In genomic region chr10:128324058-128324457, GRCh38 we compare ENCODE assay signal across 10 cellular contexts.
DNase-seq lines count a peak whose midpoint lies in the region; FAIRE-seq and TF ChIP-seq lines count a peak whose summit lies in the region.
"Had no signal": no experiment of that assay in that cellular context is flagged by ENCODE, and none has a peak within 500 bp of the region (broad histone marks: within the 10 kb centered on the region; RNA-seq: fewer than 3 reads in every experiment).

No MANE protein-coding gene starts in this region.

- no peak for TF ChIP-seq EP300 in H1 (IDR thresholded peaks at IDR 0.05; ENCODE audit: borderline replicate concordance in 1 of 2, low read depth in 2 of 2, low read length in 2 of 2)
- TF ChIP-seq EP300 in neural cell (conservative IDR thresholded peaks at IDR 0.05; ENCODE audit: poor library complexity, severe bottlenecking) = no peak

- no peak for FAIRE-seq in H1 (lab: Jason Lieb, UNC)
- FAIRE-seq: G401.6 had no signal

- no peaks in the 10 kb centered on the region for H3K4me1 ChIP-seq in H1 (replicated peaks in 1 of 4; ENCODE audit: control insufficient read depth in 3 of 4, insufficient read depth in 4 of 4, low read length in 3 of 4)

- H4K5ac ChIP-seq in H1 (ENCODE audit: insufficient read length, low read depth, low read length) = no peak overlapping the region

- H2BK120ac ChIP-seq in H1 (replicated peaks; ENCODE audit: low read depth, low read length) = no peak overlapping the region

- no peak overlapping the region for H3K14ac ChIP-seq in H1 (ENCODE audit: insufficient read length)

- no peak for DNase-seq in GM10248 (ENCODE audit: extremely low spot score)
- peak; percentile 43 for DNase-seq in HuH-7 (ENCODE audit: low spot score)
- peak; percentile 17 to 63 for DNase-seq in H1 (ENCODE audit: low read depth in 1 of 2, low spot score in 2 of 2)
- DNase-seq in NCI-H128 (lab: John Stamatoyannopoulos, UW; ENCODE audit: unreplicated experiment) = no peak
- no peak for DNase-seq in KG1 (lab: John Stamatoyannopoulos, UW)
- DNase-seq in hepatic stellate cell (ENCODE audit: low spot score) = no peak
- DNase-seq: HFFc6 had no signal

- H3K23ac ChIP-seq in H1 (ENCODE audit: insufficient read length) = no peak overlapping the region

- H3K79me2 ChIP-seq in H1 (ENCODE audit: control insufficient read depth in 1 of 2, insufficient read depth in 2 of 2, low read length in 2 of 2) (no peaks in the 10 kb centered on the region), neural cell (replicated peaks; ENCODE audit: insufficient read depth, low read length) (no peaks in the 10 kb centered on the region)

- H4K91ac ChIP-seq in H1 (replicated peaks; ENCODE audit: insufficient read length, low read length) = no peak overlapping the region

- no peak overlapping the region for H2BK12ac ChIP-seq in H1 (ENCODE audit: low read depth, low read length)

- H4K20me1 ChIP-seq in H1 (replicated peaks in 1 of 2; ENCODE audit: control insufficient read depth in 1 of 2, insufficient read depth in 2 of 2, low read length in 2 of 2) = no peaks in the 10 kb centered on the region
- H4K20me1 ChIP-seq in neural cell (ENCODE audit: insufficient read depth) = no peaks in the 10 kb centered on the region

- TF ChIP-seq POLR2A in H1 (IDR thresholded peaks at IDR 0.05; ENCODE audit: control extremely low read depth in 1 of 2, low read depth in 2 of 2, low read length in 2 of 2) = no peak

- H3K9ac ChIP-seq in H1 (replicated peaks in 1 of 4; ENCODE audit: extremely low read depth in 1 of 4, low read depth in 3 of 4, low read length in 3 of 4) = no peak overlapping the region
- no peak overlapping the region for H3K9ac ChIP-seq in neural cell (ENCODE audit: low read length)

- H3K27ac ChIP-seq in H1 (ENCODE audit: low read depth, low read length) = no peak overlapping the region
- H3K27ac ChIP-seq in neural cell (ENCODE audit: low read length) = no peak overlapping the region
- H3K27ac ChIP-seq: epithelial cell of prostate had no signal

- H3K79me1 ChIP-seq in H1 (ENCODE audit: low read depth, low read length) = no peaks in the 10 kb centered on the region

- POLR2A ChIA-PET in GM10248 (lab: Yijun Ruan, JAX) = no interaction called here
- POLR2A ChIA-PET in H1 (lab: Charles Lee; ENCODE audit: partially characterized antibody) = no interaction called here

- TF ChIP-seq RAD21 in H1 (IDR thresholded peaks at IDR 0.05 in 1 of 2, conservative IDR thresholded peaks at IDR 0.05 in 1 of 2; ENCODE audit: low read depth in 2 of 2, low read length in 2 of 2) = peak; percentile 85 to 88
- TF ChIP-seq RAD21 in neural cell (conservative IDR thresholded peaks at IDR 0.05) = peak; percentile 51

- 67% methylated on average over 10 of the region's 10 CpGs; no CpG with 5 or more reads in 1 of the 2 experiments for WGBS in H1 (ENCODE audit: extremely low coverage in 1 of 2, insufficient coverage in 1 of 2, insufficient read length in 1 of 2, insufficient replicate concordance in 2 of 2, low coverage in 1 of 2, low lambda C conversion rate in 2 of 2, missing lambda C conversion rate in 1 of 2), 2 experiments

- H3K23me2 ChIP-seq in H1 (ENCODE audit: low read depth, low read length) = no peaks in the 10 kb centered on the region

- no peak overlapping the region for H2AK5ac ChIP-seq in H1 (ENCODE audit: low read depth, low read length)

- no peak overlapping the region for H2BK5ac ChIP-seq in H1 (ENCODE audit: low read depth, low read length)

- no peaks in the 10 kb centered on the region for H3K27me3 ChIP-seq in H1 (replicated peaks in 1 of 4; ENCODE audit: control insufficient read depth in 3 of 4, extremely low read depth in 1 of 4, insufficient read depth in 3 of 4, low read length in 3 of 4)
- no peaks in the 10 kb centered on the region for H3K27me3 ChIP-seq in neural cell (ENCODE audit: insufficient read depth, low read depth, low read length)

- CTCF ChIA-PET in GM10248 (lab: Yijun Ruan, JAX) = interaction anchor here (1.0 to 1.5 kb wide), 3 partner anchors 9 to 536 kb away, joined by 3 to 4 read pairs (median 3); no protein-coding TSS in a partner anchor
- CTCF ChIA-PET in H1 (lab: Charles Lee; ENCODE audit: partially characterized antibody) = interaction anchor here (0.7 to 4.3 kb wide), 13 partner anchors 10 to 542 kb away, joined by 3 to 19 read pairs (median 3); no protein-coding TSS in a partner anchor

- no peaks in the 10 kb centered on the region for H3K36me3 ChIP-seq in H1 (ENCODE audit: control insufficient read depth in 2 of 4, insufficient read depth in 4 of 4, low read length in 3 of 4)
- H3K36me3 ChIP-seq in neural cell (ENCODE audit: insufficient read depth, low read length) = no peaks in the 10 kb centered on the region

- no peaks in the 10 kb centered on the region; a peak in 1 of 4 replicates for H3K9me3 ChIP-seq in H1 (ENCODE audit: insufficient read depth in 2 of 2, low read depth in 1 of 2, low read length in 1 of 2)
- no peaks in the 10 kb centered on the region for H3K9me3 ChIP-seq in neural cell (ENCODE audit: low read length)

- TF ChIP-seq CTCF in GM10248 (IDR thresholded peaks at IDR 0.05; ENCODE audit: control extremely low read depth, extremely low read depth, low read depth, missing control alignments) = peak; percentile 26
- peak; percentile 52 to 55 (median 52) for TF ChIP-seq CTCF in H1 (IDR thresholded peaks at IDR 0.05; ENCODE audit: control extremely low read depth in 1 of 3, insufficient read depth in 1 of 3, low read depth in 1 of 3, low read length in 3 of 3)
- TF ChIP-seq CTCF in neural cell (IDR thresholded peaks at IDR 0.05; ENCODE audit: poor library complexity, severe bottlenecking) = no peak

- H4K8ac ChIP-seq in H1 (ENCODE audit: extremely low read depth, insufficient read depth, low read length) = no peak overlapping the region

- H2BK15ac ChIP-seq in H1 (ENCODE audit: low read length) = no peak overlapping the region

- no peak overlapping the region for H2BK20ac ChIP-seq in H1 (ENCODE audit: low read length)

- no peak overlapping the region for H3K4ac ChIP-seq in H1 (replicated peaks; ENCODE audit: insufficient read length, low read depth, low read length)

- no peaks in the 10 kb centered on the region for H3F3A ChIP-seq in neural cell (ENCODE audit: insufficient read depth, low read length, poor library complexity, severe bottlenecking)

- H2AFZ ChIP-seq in H1 (ENCODE audit: low read length) (peak overlapping the region; percentile 91; the same call in 1 of the 2 replicates), neural cell (ENCODE audit: low read depth, low read length) (no peak overlapping the region)

- H3K9me2 ChIP-seq in neural cell (ENCODE audit: insufficient read depth, low read length) = no peaks in the 10 kb centered on the region

- H3K18ac ChIP-seq in H1 (ENCODE audit: extremely low read depth, low read length) = no peak overlapping the region

- no peak overlapping the region for H3K4me2 ChIP-seq in H1 (ENCODE audit: insufficient read depth in 1 of 2, low read depth in 2 of 2, low read length in 2 of 2)
- H3K4me2 ChIP-seq in neural cell (ENCODE audit: low read length) = no peak overlapping the region

- H3K4me3 ChIP-seq in H1 (ENCODE audit: extremely low read depth in 1 of 4, insufficient read depth in 2 of 4, low read depth in 3 of 4, low read length in 4 of 4) (no peak overlapping the region), neural cell (ENCODE audit: low read length) (no peak overlapping the region)

- no peak overlapping the region for H3K56ac ChIP-seq in H1 (replicated peaks; ENCODE audit: insufficient read length, low read depth, low read length)

TF ChIP-seq in H1, 55 proteins besides CTCF, POLR2A, EP300 and RAD21:
- TF ChIP-seq MAX (IDR thresholded peaks at IDR 0.05) (peak; percentile 68), SIRT6 (IDR thresholded peaks at IDR 0.05; ENCODE audit: low read length) (no peak), RBBP5 (IDR thresholded peaks at IDR 0.05; ENCODE audit: borderline replicate concordance, low read depth, low read length) (no peak)
TF ChIP-seq in H1: peak in this region for 1.

TF ChIP-seq in neural cell, 6 proteins besides CTCF, POLR2A, EP300 and RAD21:
- TF ChIP-seq MXI1 (conservative IDR thresholded peaks at IDR 0.05; ENCODE audit: poor library complexity, severe bottlenecking) (no peak), EZH2 (IDR thresholded peaks at IDR 0.05; ENCODE audit: borderline replicate concordance, insufficient read depth, low read length, poor library complexity, severe bottlenecking) (no peak), SMC3 (conservative IDR thresholded peaks at IDR 0.05; ENCODE audit: poor library complexity) (peak; percentile 32), POLR2AphosphoS5 (IDR thresholded peaks at IDR 0.05) (no peak)

Comparison
In these comparisons a context has a peak if more than half of its experiments do, and no peak if none do; other contexts are left out.
1. DNase-seq: peak in HuH-7 (single experiment) and H1 (2 of 2); none in GM10248 (single experiment), NCI-H128 (single experiment), KG1 (single experiment) and hepatic stellate cell (single experiment).